In the genomic region with DNA sequence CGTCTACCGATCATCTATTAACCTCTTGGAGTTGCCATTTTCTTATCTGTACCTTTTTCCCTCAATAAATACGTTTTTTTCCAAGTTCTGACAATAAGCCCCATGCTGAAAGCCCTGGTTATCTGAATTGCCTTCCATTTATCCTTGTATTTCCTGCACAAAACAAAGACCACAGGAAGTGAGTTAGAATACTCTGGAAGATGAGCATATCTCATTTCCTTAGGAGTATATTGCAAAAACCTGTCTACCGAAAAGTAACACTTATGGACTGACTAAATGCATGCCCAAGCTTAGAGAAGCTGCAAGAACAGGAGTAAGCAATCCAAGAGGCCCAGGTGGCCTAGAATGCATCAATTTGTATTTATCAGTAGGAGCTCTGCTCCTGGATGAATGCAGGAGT, we compare ENCODE assay signal across 25 cellular contexts. TPM values are rescaled to one million over a fixed set of nuclear protein-coding genes. Genes with fewer than 3 reads are reported as not detected.
"Had no signal": no experiment of that assay in that cellular context is flagged by ENCODE, and none has a peak within 500 bp of the region (broad histone marks: within the 10 kb centered on the region; RNA-seq: fewer than 3 reads in every experiment).

No MANE protein-coding gene starts in this region.

- H3K4me3 ChIP-seq: body of pancreas, dorsolateral prefrontal cortex, left ventricle myocardium inferior, ovary, prostate gland, spleen, thoracic aorta, upper lobe of right lung had no signal

- H3K4me1 ChIP-seq: body of pancreas, prostate gland, spleen, upper lobe of right lung had no signal

- DNase-seq: activated CD4-positive, alpha-beta memory T cell treated with anti-CD3 and anti-CD28 coated beads for 36 hours; activated CD4-positive, alpha-beta T cell treated with anti-CD3 and anti-CD28 coated beads for 36 hours; activated effector memory CD4-positive, alpha-beta T cell treated with Interleukin-2 at 50 U/mL for 16 hours; activated naive CD4-positive, alpha-beta T cell treated with anti-CD3 and anti-CD28 coated beads, Interleukin-2, amount 10 ng/mL, durations not matched to agents 7 days and 5 days; activated naive CD8-positive, alpha-beta T cell treated with anti-CD3 and anti-CD28 coated beads, Interleukin-2, amount 50 U/mL, for 24 hours; activated T-cell treated with anti-CD3 and anti-CD28 coated beads, Interleukin-2, amount 50 U/mL, for 72 hours; anterior cingulate cortex; body of pancreas; central memory CD4-positive, alpha-beta T cell; dorsolateral prefrontal cortex; left ventricle myocardium inferior; midbrain; natural killer cell; ovary; spleen; stimulated activated CD4-positive, alpha-beta T cell treated with anti-CD3 and anti-CD28 coated beads, Interleukin-4, amount 100 ng/mL, for 1 hour; stimulated activated naive CD4-positive, alpha-beta T cell treated with Interleukin-2 at 50 U/mL for 16 hours; T-helper 9 cell; upper lobe of right lung had no signal

- H3K9me3 ChIP-seq: body of pancreas, ovary, prostate gland, spleen, thoracic aorta, upper lobe of right lung had no signal

- H3K27me3 ChIP-seq: body of pancreas, dorsolateral prefrontal cortex, ovary, spleen, upper lobe of right lung had no signal

- H3K36me3 ChIP-seq: left ventricle myocardium inferior, ovary, prostate gland, spleen, thoracic aorta, upper lobe of right lung had no signal

- H3K27ac ChIP-seq: body of pancreas, dorsolateral prefrontal cortex, left ventricle myocardium inferior, ovary, prostate gland, spleen, thoracic aorta, upper lobe of right lung had no signal

- FAIRE-seq: colon, frontal cortex had no signal

- ATAC-seq: activated CD4-positive, alpha-beta T cell treated with anti-CD3 and anti-CD28 coated beads for 36 hours; activated naive CD8-positive, alpha-beta T cell treated with anti-CD3 and anti-CD28 coated beads, Interleukin-2, amount 50 U/mL, for 24 hours; activated T-cell treated with anti-CD3 and anti-CD28 coated beads, Interleukin-2, amount 50 U/mL, for 72 hours; body of pancreas; natural killer cell had no signal

RNA-seq across cellular contexts. Expression of gene DIRAS3, which starts 39.9 kb away (rescaled TPM):
- total RNA-seq: activated CD4-positive, alpha-beta memory T cell treated with anti-CD3 and anti-CD28 coated beads for 36 hours; epithelial cell of proximal tubule; natural killer cell; T-helper 1 cell treated with Interleukin-12 subunit alpha and Interleukin-12 subunit beta and Interleukin-4 antibody, amounts not matched to agents 30 ng/mL and 1 ng/mL, for 36 hours had no signal
